Comparison of ENCODE assay signal across 30 cellular contexts in genomic region chr19:39778763-39779162, GRCh38. TPM values are rescaled to one million over a fixed set of nuclear protein-coding genes. Genes with fewer than 3 reads are reported as not detected.
DNase-seq lines count a peak whose midpoint lies in the region; TF ChIP-seq lines count a peak whose summit lies in the region.
"Had no signal": no experiment of that assay in that cellular context is flagged by ENCODE, and none has a peak within 500 bp of the region (broad histone marks: within the 10 kb centered on the region; RNA-seq: fewer than 3 reads in every experiment).

Gene LEUTX (plus strand): TSS chr19:39778854. CDS start chr19:39778921, 67 bp downstream.

- in situ Hi-C loops in GM13977 (cut with MboI; ENCODE audit: low pct_unique_long_range_greater_than_20kb, low sequenced_read_pairs, unreplicated experiment), result no loop called here

- CTCF ChIA-PET in activated naive CD4-positive, alpha-beta T cell treated with anti-CD3 and anti-CD28 coated beads, Interleukin-2, amount 10 ng/mL, durations not matched to agents 7 days and 5 days (lab: Charles Lee), result no interaction called here
- CTCF ChIA-PET in activated CD4-positive, alpha-beta memory T cell treated with anti-CD3 and anti-CD28 coated beads for 36 hours (lab: Charles Lee), result interaction anchor here (1.3 kb wide), 1 partner anchor 12 kb away, joined by 5 read pairs; no protein-coding TSS in a partner anchor

- peaks cover 25% of the 10 kb centered on the region for H3K27me3 Mint-ChIP-seq in activated naive CD4-positive, alpha-beta T cell treated with anti-CD3 and anti-CD28 coated beads, Interleukin-2, amount 10 ng/mL, durations not matched to agents 7 days and 5 days
- H3K27me3 Mint-ChIP-seq in activated CD4-positive, alpha-beta memory T cell treated with anti-CD3 and anti-CD28 coated beads for 36 hours, result peaks cover 15% of the 10 kb centered on the region

- H3K27ac Mint-ChIP-seq in activated naive CD4-positive, alpha-beta T cell treated with anti-CD3 and anti-CD28 coated beads, Interleukin-2, amount 10 ng/mL, durations not matched to agents 7 days and 5 days, result no peak within 1 kb of the TSS
- H3K27ac Mint-ChIP-seq in activated CD4-positive, alpha-beta memory T cell treated with anti-CD3 and anti-CD28 coated beads for 36 hours, result no peak within 1 kb of the TSS
- H3K27ac Mint-ChIP-seq: endodermal cell, HFFc6, T-helper 17 cell had no signal

- H3K4me3 Mint-ChIP-seq in activated naive CD4-positive, alpha-beta T cell treated with anti-CD3 and anti-CD28 coated beads, Interleukin-2, amount 10 ng/mL, durations not matched to agents 7 days and 5 days, result no peak within 1 kb of the TSS
- H3K4me3 Mint-ChIP-seq in activated CD4-positive, alpha-beta memory T cell treated with anti-CD3 and anti-CD28 coated beads for 36 hours, result no peak within 1 kb of the TSS
- H3K4me3 Mint-ChIP-seq: CD8-positive, alpha-beta memory T cell; endodermal cell; HFFc6; T-helper 17 cell had no signal

- intact Hi-C loops in activated CD4-positive, alpha-beta memory T cell treated with anti-CD3 and anti-CD28 coated beads for 36 hours (cut with micrococcal nuclease), result no loop called here
- intact Hi-C loops in posterior vena cava (cut with DNase I), result no loop called here

- peaks cover 2% of the 10 kb centered on the region for H3K36me3 Mint-ChIP-seq in activated naive CD4-positive, alpha-beta T cell treated with anti-CD3 and anti-CD28 coated beads, Interleukin-2, amount 10 ng/mL, durations not matched to agents 7 days and 5 days
- H3K36me3 Mint-ChIP-seq in activated CD4-positive, alpha-beta memory T cell treated with anti-CD3 and anti-CD28 coated beads for 36 hours, result no peaks in the 10 kb centered on the region
- H3K36me3 Mint-ChIP-seq: CD8-positive, alpha-beta memory T cell had no signal

- POLR2A ChIA-PET in activated CD4-positive, alpha-beta memory T cell treated with anti-CD3 and anti-CD28 coated beads for 36 hours (lab: Charles Lee), result no interaction called here

- TF ChIP-seq CTCF in GM13977 (IDR thresholded peaks at IDR 0.05; ENCODE audit: extremely low read depth, insufficient read depth, missing control alignments), result no peak

- H3K4me1 Mint-ChIP-seq in activated naive CD4-positive, alpha-beta T cell treated with anti-CD3 and anti-CD28 coated beads, Interleukin-2, amount 10 ng/mL, durations not matched to agents 7 days and 5 days, result peaks cover 22% of the 10 kb centered on the region
- peaks cover 7% of the 10 kb centered on the region for H3K4me1 Mint-ChIP-seq in activated CD4-positive, alpha-beta memory T cell treated with anti-CD3 and anti-CD28 coated beads for 36 hours (ENCODE audit: low read depth)
- H3K4me1 Mint-ChIP-seq: endodermal cell had no signal

- peak; percentile 27 for DNase-seq in activated naive CD4-positive, alpha-beta T cell treated with anti-CD3 and anti-CD28 coated beads, Interleukin-2, amount 10 ng/mL, durations not matched to agents 7 days and 5 days
- DNase-seq in activated naive CD4-positive, alpha-beta T cell treated with Interleukin-2 at 50 U/mL for 16 hours, result no peak
- DNase-seq in GM13977 (ENCODE audit: low spot score), result peak; percentile 28
- DNase-seq in activated CD4-positive, alpha-beta memory T cell treated with anti-CD3 and anti-CD28 coated beads for 36 hours, result peak; percentile 44
- DNase-seq in stimulated activated CD8-positive, alpha-beta memory T cell treated with anti-CD3 and anti-CD28 coated beads, Interleukin-4, amount 100 ng/mL, for 48 hours, result peak; percentile 35
- no peak for DNase-seq in posterior vena cava (ENCODE audit: low spot score)
- no peak for DNase-seq in cerebellum (ENCODE audit: low spot score)
- DNase-seq in DMS79 treated with DMSO at 0.1 percent for 48 hours (lab: John Stamatoyannopoulos, UW), result no peak
- DNase-seq: activated CD8-positive, alpha-beta memory T cell treated with anti-CD3 and anti-CD28 coated beads, Interleukin-2, amount 50 U/mL, for 48 hours; activated gamma-delta T cell; adrenal gland; BE2C; CD8-positive, alpha-beta memory T cell; central memory CD4-positive, alpha-beta T cell; endodermal cell; GM23248; HFFc6; Karpas-422; NCI-H1436; NCI-H2081; NCI-H526; SK-N-SH; small intestine; T-helper 17 cell; transverse colon had no signal

- H3K9me3 Mint-ChIP-seq in activated naive CD4-positive, alpha-beta T cell treated with anti-CD3 and anti-CD28 coated beads, Interleukin-2, amount 10 ng/mL, durations not matched to agents 7 days and 5 days, result no peaks in the 10 kb centered on the region
- no peaks in the 10 kb centered on the region for H3K9me3 Mint-ChIP-seq in activated CD4-positive, alpha-beta memory T cell treated with anti-CD3 and anti-CD28 coated beads for 36 hours
- H3K9me3 Mint-ChIP-seq: CD8-positive, alpha-beta memory T cell; endodermal cell; HFFc6 had no signal

RNA-seq across cellular contexts. Expression of gene LEUTX, which starts in this region (rescaled TPM):
- total RNA-seq in activated CD4-positive, alpha-beta memory T cell treated with anti-CD3 and anti-CD28 coated beads for 36 hours, result not detected
- total RNA-seq in posterior vena cava, result not detected
- total RNA-seq in cerebellum, result not detected
- total RNA-seq: adrenal gland; CD8-positive, alpha-beta memory T cell; endodermal cell; GM23248; HepG2; HFFc6; left lobe of liver; mucosa of gallbladder; osteocyte; Right ventricle myocardium inferior; T-helper 17 cell; transverse colon had no signal

Comparison
In these comparisons a context has a peak if more than half of its experiments do, and no peak if none do; other contexts are left out.
1. DNase-seq: peak in activated naive CD4-positive, alpha-beta T cell treated with anti-CD3 and anti-CD28 coated beads, Interleukin-2, amount 10 ng/mL, durations not matched to agents 7 days and 5 days (single experiment), GM13977 (single experiment) and stimulated activated CD8-positive, alpha-beta memory T cell treated with anti-CD3 and anti-CD28 coated beads, Interleukin-4, amount 100 ng/mL, for 48 hours (single experiment); none in activated naive CD4-positive, alpha-beta T cell treated with Interleukin-2 at 50 U/mL for 16 hours (single experiment), posterior vena cava (single experiment), cerebellum (single experiment) and DMS79 treated with DMSO at 0.1 percent for 48 hours (single experiment).
2. Peak in DNase-seq in activated CD4-positive, alpha-beta memory T cell treated with anti-CD3 and anti-CD28 coated beads for 36 hours; RNA of the gene not detected or under 1 TPM.